Comparison of ENCODE assay signal across 21 cellular contexts in the genomic region with DNA sequence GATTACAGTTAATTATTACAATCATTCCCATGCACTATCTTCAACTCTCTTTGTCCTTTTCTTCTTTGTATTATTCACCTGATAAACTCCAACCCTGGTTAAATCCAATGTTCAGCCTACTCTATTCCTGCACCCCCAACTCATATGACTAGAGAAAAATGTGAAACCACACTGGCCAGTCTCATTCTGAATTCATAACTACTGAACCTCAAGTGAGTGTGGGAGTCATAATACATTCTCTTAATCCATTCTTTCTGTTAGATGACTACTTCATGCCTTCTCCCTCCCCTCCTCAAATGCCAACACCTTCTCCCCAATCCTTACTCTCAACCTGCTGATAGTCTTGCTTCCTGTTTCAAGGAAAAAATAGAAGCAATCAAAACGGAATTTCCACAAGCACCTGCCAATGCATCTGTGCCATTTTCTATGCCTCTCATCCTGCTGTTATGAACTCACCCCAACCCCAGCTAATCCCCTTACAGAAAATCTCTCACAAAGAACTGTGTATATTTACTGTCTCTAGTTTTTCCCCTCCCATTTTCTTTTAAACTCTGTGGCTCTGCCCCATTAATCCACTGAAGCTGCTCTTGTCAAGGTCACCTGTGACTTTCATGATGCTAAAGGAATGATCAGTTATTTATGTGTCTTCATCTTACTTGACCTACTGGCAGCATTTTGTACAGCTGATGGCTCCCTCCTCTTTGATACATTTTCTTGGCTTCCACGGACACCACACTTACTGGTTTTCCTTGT. TPM values are rescaled to one million over a fixed set of nuclear protein-coding genes. Genes with fewer than 3 reads are reported as not detected.
A peak's percentile ranks its signal among the peaks of the same experiment; 100 is the strongest.
DNase-seq lines count a peak whose midpoint lies in the region; ATAC-seq, FAIRE-seq and TF ChIP-seq lines count a peak whose summit lies in the region.
"Had no signal": no experiment of that assay in that cellular context is flagged by ENCODE, and none has a peak within 500 bp of the region (broad histone marks: within the 10 kb centered on the region; RNA-seq: fewer than 3 reads in every experiment).

No MANE protein-coding gene starts in this region.

- H3K23me2 ChIP-seq in H1 (ENCODE audit: low read depth, low read length): no peaks in the 10 kb centered on the region; the same call in 1 of the 2 replicates

- no peaks in the 10 kb centered on the region for H3F3A ChIP-seq in Loucy (ENCODE audit: low read depth)
- H3F3A ChIP-seq in neural progenitor cell (ENCODE audit: low read depth): no peaks in the 10 kb centered on the region

- no peaks in the 10 kb centered on the region for H3K27me3 Mint-ChIP-seq in chondrocyte (ENCODE audit: low read depth)
- no peaks in the 10 kb centered on the region for H3K27me3 Mint-ChIP-seq in neural progenitor cell (ENCODE audit: insufficient read depth, low read depth)
- H3K27me3 Mint-ChIP-seq: CD4-positive, alpha-beta T cell had no signal

- H3K27ac ChIP-seq in DND-41 (ENCODE audit: low read length): peak overlapping the region; percentile 12; the same call in 1 of the 2 replicates
- no peak overlapping the region for H3K27ac ChIP-seq in H1 (ENCODE audit: low read depth, low read length)
- no peak overlapping the region for H3K27ac ChIP-seq in neural progenitor cell

- H3K4me3 Mint-ChIP-seq in chondrocyte (ENCODE audit: unreplicated experiment) (no peak overlapping the region), neural progenitor cell (no peak overlapping the region)
- H3K4me3 Mint-ChIP-seq: CD4-positive, alpha-beta T cell had no signal

- H4K5ac ChIP-seq in H1 (ENCODE audit: insufficient read length, low read depth, low read length): no peak overlapping the region

- H2AFZ ChIP-seq in DND-41 (ENCODE audit: low read depth, low read length): 0 out of 2 replicates have a peak overlapping the region, but pooled peaks have one; percentile 34
- H2AFZ ChIP-seq in Loucy (ENCODE audit: low read length): peak overlapping the region; percentile 22
- 0 out of 2 replicates have a peak overlapping the region, but pooled peaks have one; percentile 15 for H2AFZ ChIP-seq in H1 (ENCODE audit: low read length)
- H2AFZ ChIP-seq in neural progenitor cell (replicated peaks): no peak overlapping the region

- H3K9me2 ChIP-seq in Loucy (replicated peaks; ENCODE audit: low read depth, low read length): no peaks in the 10 kb centered on the region

- H3K9me3 ChIP-seq in DND-41 (ENCODE audit: insufficient read depth, low read length, severe bottlenecking) (no peaks in the 10 kb centered on the region), Loucy (ENCODE audit: insufficient read depth, low read depth, low read length) (no peaks in the 10 kb centered on the region), H1 (ENCODE audit: insufficient read depth in 2 of 2, low read depth in 1 of 2, low read length in 1 of 2) (no peaks in the 10 kb centered on the region), neural progenitor cell (ENCODE audit: low read depth) (no peaks in the 10 kb centered on the region)
- H3K9me3 ChIP-seq: Caco-2 had no signal

- H2BK120ac ChIP-seq in H1 (replicated peaks; ENCODE audit: low read depth, low read length): no peak overlapping the region

- H3K4me1 ChIP-seq in DND-41 (ENCODE audit: insufficient read depth, low read length): peaks cover 24% of the 10 kb centered on the region
- peaks cover 27% of the 10 kb centered on the region for H3K4me1 ChIP-seq in Loucy (ENCODE audit: insufficient read depth, low read length, poor library complexity, severe bottlenecking)
- peaks cover 0 to 3% (median 0%) of the 10 kb centered on the region in 4 experiments; a peak in 1 of 7 replicates for H3K4me1 ChIP-seq in H1 (replicated peaks in 1 of 4; ENCODE audit: control insufficient read depth in 3 of 4, insufficient read depth in 4 of 4, low read length in 3 of 4)
- H3K4me1 ChIP-seq in neural progenitor cell: no peaks in the 10 kb centered on the region

- H3K79me2 ChIP-seq in DND-41 (ENCODE audit: insufficient read depth, low read length) (no peaks in the 10 kb centered on the region), Loucy (ENCODE audit: insufficient read depth, low read length) (no peaks in the 10 kb centered on the region), H1 (ENCODE audit: control insufficient read depth in 1 of 2, insufficient read depth in 2 of 2, low read length in 2 of 2) (no peaks in the 10 kb centered on the region), neural progenitor cell (ENCODE audit: low read depth) (no peaks in the 10 kb centered on the region)

- no peak overlapping the region for H4K91ac ChIP-seq in H1 (replicated peaks; ENCODE audit: insufficient read length, low read length)

- no peak overlapping the region for H2BK5ac ChIP-seq in H1 (ENCODE audit: low read depth, low read length)

- H3K27me3 ChIP-seq in DND-41 (ENCODE audit: insufficient read depth, low read length, poor library complexity) (no peaks in the 10 kb centered on the region), Loucy (ENCODE audit: insufficient read depth, low read length, poor library complexity, severe bottlenecking) (no peaks in the 10 kb centered on the region), H1 (replicated peaks in 1 of 4; ENCODE audit: control insufficient read depth in 3 of 4, extremely low read depth in 1 of 4, insufficient read depth in 3 of 4, low read length in 3 of 4) (no peaks in the 10 kb centered on the region), neural progenitor cell (no peaks in the 10 kb centered on the region)

- H3K79me1 ChIP-seq in H1 (ENCODE audit: low read depth, low read length): no peaks in the 10 kb centered on the region

- no peak overlapping the region for H3K56ac ChIP-seq in H1 (replicated peaks; ENCODE audit: insufficient read length, low read depth, low read length)

- TF ChIP-seq RAD21 in H1 (IDR thresholded peaks at IDR 0.05 in 1 of 2, conservative IDR thresholded peaks at IDR 0.05 in 1 of 2; ENCODE audit: low read depth in 2 of 2, low read length in 2 of 2): no peak

- CTCF ChIA-PET in H1 (lab: Charles Lee; ENCODE audit: partially characterized antibody): interaction anchor here (0.9 to 2.4 kb wide), 8 partner anchors 8 to 33 kb away, joined by 3 to 9 read pairs (median 6); no protein-coding TSS in a partner anchor

- DNase-seq in NCI-H524 (lab: John Stamatoyannopoulos, UW): peak; percentile 31 to 56
- no peak for DNase-seq in NCI-H524 treated with DMSO at 0.1 percent for 48 hours (lab: John Stamatoyannopoulos, UW)
- no peak for DNase-seq in DND-41
- DNase-seq in H1 (ENCODE audit: low read depth in 1 of 2, low spot score in 2 of 2): no peak
- DNase-seq in activated effector memory CD4-positive, alpha-beta T cell treated with Interleukin-2 at 50 U/mL for 16 hours: no peak
- DNase-seq in chondrocyte (ENCODE audit: low spot score): no peak
- no peak for DNase-seq in neural progenitor cell (ENCODE audit: low spot score)
- DNase-seq: 8988T; Caco-2; CD4-positive, alpha-beta T cell; GF-D8; H7; NCI-H1417; NCI-H187; NCI-H2107; NCI-H226; NCI-H526; SW 1271 had no signal

- no peak overlapping the region for H3K23ac ChIP-seq in H1 (ENCODE audit: insufficient read length)

- H3K36me3 ChIP-seq in DND-41 (ENCODE audit: insufficient read depth, low read length) (no peaks in the 10 kb centered on the region), Loucy (ENCODE audit: insufficient read depth, low read length) (no peaks in the 10 kb centered on the region), H1 (ENCODE audit: control insufficient read depth in 2 of 4, insufficient read depth in 4 of 4, low read length in 3 of 4) (no peaks in the 10 kb centered on the region), neural progenitor cell (no peaks in the 10 kb centered on the region)

- no peak overlapping the region for H2BK20ac ChIP-seq in H1 (ENCODE audit: low read length)

- H4K8ac ChIP-seq in H1 (ENCODE audit: extremely low read depth, insufficient read depth, low read length): no peak overlapping the region

- H3K4me2 ChIP-seq in DND-41 (ENCODE audit: insufficient read depth, low read length) (no peak overlapping the region), Loucy (ENCODE audit: low read depth, low read length, poor library complexity, severe bottlenecking) (no peak overlapping the region), H1 (ENCODE audit: insufficient read depth in 1 of 2, low read depth in 2 of 2, low read length in 2 of 2) (no peak overlapping the region), neural progenitor cell (no peak overlapping the region)

- POLR2A ChIA-PET in H1 (lab: Charles Lee; ENCODE audit: partially characterized antibody): interaction anchor here (0.5 kb wide), 1 partner anchor 226 kb away, joined by 3 read pairs; no protein-coding TSS in a partner anchor

- FAIRE-seq in H1 (lab: Jason Lieb, UNC): no peak
- FAIRE-seq: RCC 7860 had no signal

- H3K4ac ChIP-seq in H1 (replicated peaks; ENCODE audit: insufficient read length, low read depth, low read length): no peak overlapping the region

- H4K20me1 ChIP-seq in DND-41 (ENCODE audit: insufficient read depth, low read length) (no peaks in the 10 kb centered on the region), Loucy (ENCODE audit: insufficient read depth, low read length, poor library complexity, severe bottlenecking) (no peaks in the 10 kb centered on the region), H1 (replicated peaks in 1 of 2; ENCODE audit: control insufficient read depth in 1 of 2, insufficient read depth in 2 of 2, low read length in 2 of 2) (no peaks in the 10 kb centered on the region), neural progenitor cell (ENCODE audit: low read depth) (no peaks in the 10 kb centered on the region)

- no peak for TF ChIP-seq POLR2A in H1 (IDR thresholded peaks at IDR 0.05; ENCODE audit: control extremely low read depth in 1 of 2, low read depth in 2 of 2, low read length in 2 of 2)

- no peak overlapping the region for H2AK5ac ChIP-seq in H1 (ENCODE audit: low read depth, low read length)

- WGBS in H1 (ENCODE audit: extremely low coverage in 1 of 2, insufficient coverage in 1 of 2, insufficient read length in 1 of 2, insufficient replicate concordance in 2 of 2, low coverage in 1 of 2, low lambda C conversion rate in 2 of 2, missing lambda C conversion rate in 1 of 2), 2 experiments: 73% methylated on average over 2 of the region's 2 CpGs; no CpG with 5 or more reads in 1 of the 2 experiments

- no peak overlapping the region for H3K18ac ChIP-seq in H1 (ENCODE audit: extremely low read depth, low read length)

- no peak overlapping the region for H3K9ac ChIP-seq in DND-41 (ENCODE audit: low read depth, low read length)
- H3K9ac ChIP-seq in Loucy (ENCODE audit: low read depth, low read length, poor library complexity, severe bottlenecking): no peak overlapping the region
- H3K9ac ChIP-seq in H1 (replicated peaks in 1 of 4; ENCODE audit: extremely low read depth in 1 of 4, low read depth in 3 of 4, low read length in 3 of 4): no peak overlapping the region
- H3K9ac ChIP-seq in neural progenitor cell: no peak overlapping the region

- no peak overlapping the region for H2BK15ac ChIP-seq in H1 (ENCODE audit: low read length)

- ATAC-seq in DND-41 (ENCODE audit: insufficient read depth, low read depth): no peak
- ATAC-seq: Right ventricle myocardium inferior had no signal

- peaks cover 4% of the 10 kb centered on the region for H3K4me1 Mint-ChIP-seq in chondrocyte (ENCODE audit: low read depth)
- no peaks in the 10 kb centered on the region for H3K4me1 Mint-ChIP-seq in neural progenitor cell

- no peak overlapping the region for H2BK12ac ChIP-seq in H1 (ENCODE audit: low read depth, low read length)

- H3K36me3 Mint-ChIP-seq in chondrocyte (ENCODE audit: low read depth) (no peaks in the 10 kb centered on the region), neural progenitor cell (no peaks in the 10 kb centered on the region)

- H3K27ac Mint-ChIP-seq in chondrocyte (ENCODE audit: unreplicated experiment): no peak overlapping the region
- H3K27ac Mint-ChIP-seq in neural progenitor cell: no peak overlapping the region
- H3K27ac Mint-ChIP-seq: CD4-positive, alpha-beta T cell had no signal

- H3K9me3 Mint-ChIP-seq in chondrocyte (ENCODE audit: low read depth): no peaks in the 10 kb centered on the region
- no peaks in the 10 kb centered on the region for H3K9me3 Mint-ChIP-seq in neural progenitor cell
- H3K9me3 Mint-ChIP-seq: CD4-positive, alpha-beta T cell had no signal

- no peak overlapping the region for H3K4me3 ChIP-seq in DND-41 (ENCODE audit: low read depth in 1 of 2, low read length in 2 of 2)
- H3K4me3 ChIP-seq in Loucy (ENCODE audit: low read length, poor library complexity, severe bottlenecking): no peak overlapping the region
- H3K4me3 ChIP-seq in H1 (ENCODE audit: extremely low read depth in 1 of 4, insufficient read depth in 2 of 4, low read depth in 3 of 4, low read length in 4 of 4): no peak overlapping the region
- H3K4me3 ChIP-seq in neural progenitor cell: no peak overlapping the region

- TF ChIP-seq EP300 in H1 (IDR thresholded peaks at IDR 0.05; ENCODE audit: borderline replicate concordance in 1 of 2, low read depth in 2 of 2, low read length in 2 of 2): no peak

- no peak overlapping the region for H3K14ac ChIP-seq in H1 (ENCODE audit: insufficient read length)

- TF ChIP-seq CTCF in DND-41 (IDR thresholded peaks at IDR 0.05; ENCODE audit: borderline replicate concordance, extremely low read depth, low read length, poor library complexity, severe bottlenecking) (no peak), Loucy (conservative IDR thresholded peaks at IDR 0.05; ENCODE audit: low read length) (no peak), H1 (IDR thresholded peaks at IDR 0.05; ENCODE audit: control extremely low read depth in 1 of 3, insufficient read depth in 1 of 3, low read depth in 1 of 3, low read length in 3 of 3) (no peak), chondrocyte (IDR thresholded peaks at IDR 0.05) (no peak), neural progenitor cell (IDR thresholded peaks at IDR 0.05) (no peak)

RNA-seq across cellular contexts. Expression of gene ITPR2, which starts 22.5 kb away (rescaled TPM):
- 48.3 and 48.4 TPM in 2 replicates for total RNA-seq in H1 (2021; fragmentation: NEBNext Ultra II Directional; extraction: Animal tissue kit (Norgen Biotek cat#: 25700))
- polyA plus RNA-seq in H1 (2011; rRNA removed): 3.2 and 4.1 TPM in 2 replicates
- polyA plus RNA-seq in H1 (2011; cell fraction: cytosol; rRNA removed): 6.1 TPM
- polyA plus RNA-seq in H1 (2011; cell fraction: nucleus; rRNA removed): 8.0 TPM
- 5.9 to 12.8 TPM (median 9.7 TPM) in 4 replicates for polyA plus RNA-seq in H1 (2012, experiment 1 of 2)
- polyA plus RNA-seq in H1 (2012, experiment 2 of 2): 0.54 TPM
- polyA plus RNA-seq in H1 (2013, experiment 1 of 2): 27.2 TPM
- 24.3 TPM for polyA plus RNA-seq in H1 (2013, experiment 2 of 2)
- 56.2 and 67.1 TPM in 2 replicates for polyA minus RNA-seq in H1 (2011; rRNA and poly(A)+ RNA removed)
- 15.0 TPM for polyA minus RNA-seq in H1 (2011; cell fraction: cytosol; rRNA and poly(A)+ RNA removed)
- 109 TPM for polyA minus RNA-seq in H1 (2011; cell fraction: nucleus; rRNA and poly(A)+ RNA removed)
- total RNA-seq in chondrocyte: 18.7 to 28.8 TPM (median 19.8 TPM) in 3 replicates
- total RNA-seq in neural progenitor cell (ENCODE audit: low replicate concordance): 2.0 and 11.4 TPM in 2 replicates

Comparison
In these comparisons a context has a peak if more than half of its experiments do, and no peak if none do; other contexts are left out.
1. DNase-seq: peak in NCI-H524 (2 of 2); none in NCI-H524 treated with DMSO at 0.1 percent for 48 hours (single experiment), DND-41 (single experiment), H1 (0 of 2), activated effector memory CD4-positive, alpha-beta T cell treated with Interleukin-2 at 50 U/mL for 16 hours (single experiment), chondrocyte (single experiment) and neural progenitor cell (single experiment).